9 cellular contexts compared by ENCODE assay signal in the genomic region with DNA sequence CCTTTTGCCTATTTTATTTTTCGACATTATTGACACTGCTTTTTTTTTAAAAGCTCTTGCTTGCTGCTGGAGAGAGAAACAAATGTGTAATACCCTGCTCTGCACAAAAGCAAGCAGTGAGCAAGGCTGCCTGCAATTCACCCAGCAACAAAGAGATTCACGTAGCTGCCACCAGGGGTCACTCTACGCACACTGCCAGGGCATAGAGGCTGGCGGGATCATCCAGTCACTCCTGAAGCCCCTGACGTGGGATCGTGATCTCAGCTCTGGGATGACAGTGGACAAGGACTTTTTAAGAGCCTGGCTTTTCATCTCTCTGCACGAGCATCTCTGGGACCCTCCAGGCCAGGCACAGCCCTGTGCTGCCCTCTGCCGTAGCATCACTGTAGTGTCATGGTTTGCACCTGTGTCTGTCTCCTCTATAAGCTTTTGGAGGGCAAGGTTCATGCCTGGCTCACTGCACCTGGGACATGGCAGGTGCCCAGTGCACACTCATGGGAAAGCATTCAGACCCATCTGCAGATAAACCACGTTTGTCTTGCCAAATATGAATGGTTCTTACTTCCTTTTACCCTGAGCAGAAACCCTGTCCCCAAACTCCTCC. TPM values are rescaled to one million over a fixed set of nuclear protein-coding genes. Genes with fewer than 3 reads are reported as not detected.
DNase-seq lines count a peak whose midpoint lies in the region; ATAC-seq and TF ChIP-seq lines count a peak whose summit lies in the region.
"Had no signal": no experiment of that assay in that cellular context is flagged by ENCODE, and none has a peak within 500 bp of the region (broad histone marks: within the 10 kb centered on the region; RNA-seq: fewer than 3 reads in every experiment).

No MANE protein-coding gene starts in this region.

- CTCF ChIA-PET in activated CD4-positive, alpha-beta T cell treated with anti-CD3 and anti-CD28 coated beads for 36 hours (lab: Charles Lee): interaction anchor here (0.5 to 2.3 kb wide), 27 partner anchors 10 to 1330 kb away, joined by 3 to 14 read pairs (median 3); no protein-coding TSS in a partner anchor

- H3K36me3 Mint-ChIP-seq in activated CD4-positive, alpha-beta T cell treated with anti-CD3 and anti-CD28 coated beads for 36 hours (ENCODE audit: low read depth): no peaks in the 10 kb centered on the region

- H3K27ac Mint-ChIP-seq in activated CD4-positive, alpha-beta T cell treated with anti-CD3 and anti-CD28 coated beads for 36 hours: no peak overlapping the region

- no peak overlapping the region for H3K27ac ChIP-seq in 22Rv1
- H3K27ac ChIP-seq in dorsolateral prefrontal cortex: no peak overlapping the region

- peak; percentile 81 for DNase-seq in GM10266 (ENCODE audit: extremely low spot score)
- peak; percentile 44 for DNase-seq in NCI-H2081 treated with DMSO at 0.1 percent for 48 hours (lab: John Stamatoyannopoulos, UW)
- peak; percentile 66 for DNase-seq in activated CD4-positive, alpha-beta T cell treated with anti-CD3 and anti-CD28 coated beads for 36 hours
- DNase-seq in dorsolateral prefrontal cortex: peak; percentile 54 to 80 (median 76)
- peak; percentile 70 to 86 for DNase-seq in lung microvascular endothelial cell (ENCODE audit: low read depth in 2 of 2)
- peak; percentile 12 for DNase-seq in stimulated activated CD8-positive, alpha-beta memory T cell treated with anti-CD3 and anti-CD28 coated beads, Interleukin-4, amount 100 ng/mL, for 24 hours (ENCODE audit: low read depth)

- H3K4me3 Mint-ChIP-seq in activated CD4-positive, alpha-beta T cell treated with anti-CD3 and anti-CD28 coated beads for 36 hours: no peak overlapping the region

- peak; percentile 68 for ATAC-seq in HG02870 (IDR thresholded peaks at IDR 0.05; ENCODE audit: unreplicated experiment)
- peak; percentile 44 for ATAC-seq in activated CD4-positive, alpha-beta T cell treated with anti-CD3 and anti-CD28 coated beads for 36 hours

- POLR2A ChIA-PET in activated CD4-positive, alpha-beta T cell treated with anti-CD3 and anti-CD28 coated beads for 36 hours (lab: Charles Lee): no interaction called here

- H3K27me3 Mint-ChIP-seq in activated CD4-positive, alpha-beta T cell treated with anti-CD3 and anti-CD28 coated beads for 36 hours: peaks cover 13% of the 10 kb centered on the region

- TF ChIP-seq CTCF in 22Rv1 (IDR thresholded peaks at IDR 0.05) (peak; percentile 98), GM10266 (IDR thresholded peaks at IDR 0.05; ENCODE audit: control insufficient read depth, insufficient read depth, low read depth, missing control alignments) (peak; percentile 90), dorsolateral prefrontal cortex (IDR thresholded peaks at IDR 0.05 in 54 of 56, conservative IDR thresholded peaks at IDR 0.05 in 2 of 56; ENCODE audit: low read depth in 1 of 56, partially characterized antibody in 56 of 56) (peak; percentile 71 to 98 (median 91))

- H3K4me1 Mint-ChIP-seq in activated CD4-positive, alpha-beta T cell treated with anti-CD3 and anti-CD28 coated beads for 36 hours: peaks cover 2% of the 10 kb centered on the region

- H3K4me3 ChIP-seq in dorsolateral prefrontal cortex: peak overlapping the region in 1 of 59 donors; percentile 7

- no peaks in the 10 kb centered on the region for H3K27me3 ChIP-seq in dorsolateral prefrontal cortex

- intact Hi-C loops in activated CD4-positive, alpha-beta T cell treated with anti-CD3 and anti-CD28 coated beads for 36 hours (cut with DNase I, micrococcal nuclease): loop anchor here (1.0 to 10.0 kb wide), 5 partner anchors 89 to 329 kb away; no protein-coding TSS in a partner anchor
- intact Hi-C loops in dorsolateral prefrontal cortex (cut with DNase I): loop anchor here (2.0 to 5.0 kb wide), 3 partner anchors 89 to 329 kb away; no protein-coding TSS in a partner anchor

- no peaks in the 10 kb centered on the region for H3K9me3 Mint-ChIP-seq in activated CD4-positive, alpha-beta T cell treated with anti-CD3 and anti-CD28 coated beads for 36 hours (ENCODE audit: low read depth)

RNA-seq across cellular contexts. Expression of gene C4orf50, which starts 19.8 kb away (rescaled TPM):
- total RNA-seq in activated CD4-positive, alpha-beta T cell treated with anti-CD3 and anti-CD28 coated beads for 36 hours: under 1 TPM; 0.05 TPM
- total RNA-seq in dorsolateral prefrontal cortex: 10 to 100 TPM in 119 of 120 experiments, 1 to 10 TPM in 1; 8.2 to 43.1 (median 29.2) TPM
- total RNA-seq in lung microvascular endothelial cell: under 0.01 TPM in 2 replicates
- total RNA-seq: skeletal muscle tissue had no signal

Comparison
In these comparisons a context has a peak if more than half of its experiments do, and no peak if none do; other contexts are left out.
1. DNase-seq: peak in every context shown above with its lines; median percentile 81 in GM10266; 78 in lung microvascular endothelial cell; 76 in dorsolateral prefrontal cortex; 66 in activated CD4-positive, alpha-beta T cell treated with anti-CD3 and anti-CD28 coated beads for 36 hours; 44 in NCI-H2081 treated with DMSO at 0.1 percent for 48 hours; 12 in stimulated activated CD8-positive, alpha-beta memory T cell treated with anti-CD3 and anti-CD28 coated beads, Interleukin-4, amount 100 ng/mL, for 24 hours.